Comparison of ENCODE assay signal across 16 cellular contexts in genomic region chr4:38993683-38994082, GRCh38. TPM values are rescaled to one million over a fixed set of nuclear protein-coding genes. Genes with fewer than 3 reads are reported as not detected.
A peak's percentile ranks its signal among the peaks of the same experiment; 100 is the strongest.
DNase-seq lines count a peak whose midpoint lies in the region; ATAC-seq and TF ChIP-seq lines count a peak whose summit lies in the region.
"Had no signal": no experiment of that assay in that cellular context is flagged by ENCODE, and none has a peak within 500 bp of the region (broad histone marks: within the 10 kb centered on the region; RNA-seq: fewer than 3 reads in every experiment).

No MANE protein-coding gene starts in this region.

- H3K4me1 ChIP-seq in MM.1S (ENCODE audit: low read length) (peaks cover 39% of the 10 kb centered on the region), right atrium auricular region (no peaks in the 10 kb centered on the region)
- H3K4me1 ChIP-seq: Caco-2, spleen had no signal

- peaks cover 20% of the 10 kb centered on the region for H3F3A ChIP-seq in MM.1S (ENCODE audit: insufficient read depth, low read length)

- no peaks in the 10 kb centered on the region for H3K36me3 ChIP-seq in MM.1S (replicated peaks; ENCODE audit: insufficient read depth, low read length)
- H3K36me3 ChIP-seq in right atrium auricular region = no peaks in the 10 kb centered on the region

- no peaks in the 10 kb centered on the region for H3K27me3 ChIP-seq in MM.1S (replicated peaks; ENCODE audit: insufficient read depth, low read length)
- no peaks in the 10 kb centered on the region for H3K27me3 ChIP-seq in right atrium auricular region
- H3K27me3 ChIP-seq: spleen had no signal

- H3K9me2 ChIP-seq in MM.1S (replicated peaks; ENCODE audit: insufficient read depth, low read length) = no peaks in the 10 kb centered on the region

- no peaks in the 10 kb centered on the region for H3K79me2 ChIP-seq in MM.1S (ENCODE audit: low read length)

- peaks cover 9% of the 10 kb centered on the region for H3K4me1 Mint-ChIP-seq in activated T-helper 2 cell treated with anti-CD3 and anti-CD28 coated beads, Interferon-gamma antibody, Interleukin-2, Interleukin-4, amounts not matched to agents 10 μg/mL and 5 μg/mL and 100 μg/mL, durations not matched to agents 14 hours and 24 hours and 36 hours (ENCODE audit: low read depth)
- H3K4me1 Mint-ChIP-seq in memory B cell = peaks cover 16% of the 10 kb centered on the region
- H3K4me1 Mint-ChIP-seq: activated naive CD8-positive, alpha-beta T cell treated with anti-CD3 and anti-CD28 coated beads for 36 hours had no signal

- intact Hi-C loops in activated T-helper 2 cell treated with anti-CD3 and anti-CD28 coated beads, Interferon-gamma antibody, Interleukin-2, Interleukin-4, amounts not matched to agents 10 μg/mL and 5 μg/mL and 100 μg/mL, durations not matched to agents 14 hours and 24 hours and 36 hours (cut with micrococcal nuclease) = no loop called here

- ATAC-seq in memory B cell (ENCODE audit: low read depth) (no peak), HG02981 (IDR thresholded peaks at IDR 0.05; ENCODE audit: unreplicated experiment) (no peak), GM21786 (IDR thresholded peaks at IDR 0.05; ENCODE audit: unreplicated experiment) (no peak)

- DNase-seq in ELR (ENCODE audit: low read depth) (peak; percentile 39), MM.1S (peak; percentile 46), memory B cell (ENCODE audit: low spot score in 2 of 2) (no peak), right atrium auricular region (ENCODE audit: low spot score) (no peak), EL (no peak)
- no peak for DNase-seq in activated T-helper 2 cell treated with anti-CD3 and anti-CD28 coated beads, Interferon-gamma antibody, Interleukin-2, Interleukin-4, amounts not matched to agents 10 μg/mL and 5 μg/mL and 100 μg/mL, durations not matched to agents 14 hours and 24 hours and 36 hours (ENCODE audit: low spot score)
- DNase-seq: activated naive CD8-positive, alpha-beta T cell treated with anti-CD3 and anti-CD28 coated beads for 36 hours; NCI-H1436; NCI-H526 treated with DMSO at 0.1 percent for 48 hours; occipital lobe; spleen; substantia nigra had no signal

- no peak overlapping the region for H3K4me3 Mint-ChIP-seq in activated T-helper 2 cell treated with anti-CD3 and anti-CD28 coated beads, Interferon-gamma antibody, Interleukin-2, Interleukin-4, amounts not matched to agents 10 μg/mL and 5 μg/mL and 100 μg/mL, durations not matched to agents 14 hours and 24 hours and 36 hours (ENCODE audit: low read depth)
- no peak overlapping the region for H3K4me3 Mint-ChIP-seq in memory B cell
- H3K4me3 Mint-ChIP-seq: activated naive CD8-positive, alpha-beta T cell treated with anti-CD3 and anti-CD28 coated beads for 36 hours had no signal

- no peak overlapping the region for H3K9ac ChIP-seq in MM.1S (ENCODE audit: low read length)

- no peak overlapping the region for H2AFZ ChIP-seq in MM.1S (ENCODE audit: low read length)

- H3K9me3 ChIP-seq in MM.1S (replicated peaks; ENCODE audit: insufficient read depth, low read length) (no peaks in the 10 kb centered on the region), right atrium auricular region (no peaks in the 10 kb centered on the region)
- H3K9me3 ChIP-seq: Caco-2, spleen had no signal

- H3K36me3 Mint-ChIP-seq in activated T-helper 2 cell treated with anti-CD3 and anti-CD28 coated beads, Interferon-gamma antibody, Interleukin-2, Interleukin-4, amounts not matched to agents 10 μg/mL and 5 μg/mL and 100 μg/mL, durations not matched to agents 14 hours and 24 hours and 36 hours (ENCODE audit: low read depth) = peaks cover 68% of the 10 kb centered on the region
- H3K36me3 Mint-ChIP-seq in memory B cell = peaks cover 40% of the 10 kb centered on the region

- no peaks in the 10 kb centered on the region for H4K20me1 ChIP-seq in MM.1S (ENCODE audit: insufficient read depth, low read length)

- H3K4me3 ChIP-seq in MM.1S (ENCODE audit: low read length) (no peak overlapping the region), right atrium auricular region (no peak overlapping the region)
- H3K4me3 ChIP-seq: spleen had no signal

- no peaks in the 10 kb centered on the region for H3K27me3 Mint-ChIP-seq in activated T-helper 2 cell treated with anti-CD3 and anti-CD28 coated beads, Interferon-gamma antibody, Interleukin-2, Interleukin-4, amounts not matched to agents 10 μg/mL and 5 μg/mL and 100 μg/mL, durations not matched to agents 14 hours and 24 hours and 36 hours (ENCODE audit: low read depth)
- no peaks in the 10 kb centered on the region for H3K27me3 Mint-ChIP-seq in memory B cell
- H3K27me3 Mint-ChIP-seq: activated naive CD8-positive, alpha-beta T cell treated with anti-CD3 and anti-CD28 coated beads for 36 hours had no signal

- no peak overlapping the region for H3K4me2 ChIP-seq in MM.1S (ENCODE audit: low read depth, low read length)

- H3K27ac ChIP-seq in MM.1S (ENCODE audit: low read length) (no peak overlapping the region), right atrium auricular region (no peak overlapping the region)
- H3K27ac ChIP-seq: epithelial cell of prostate, spleen had no signal

- H3K27ac Mint-ChIP-seq in activated T-helper 2 cell treated with anti-CD3 and anti-CD28 coated beads, Interferon-gamma antibody, Interleukin-2, Interleukin-4, amounts not matched to agents 10 μg/mL and 5 μg/mL and 100 μg/mL, durations not matched to agents 14 hours and 24 hours and 36 hours = peak overlapping the region; percentile 33
- H3K27ac Mint-ChIP-seq in memory B cell = peak overlapping the region; percentile 82
- H3K27ac Mint-ChIP-seq: activated naive CD8-positive, alpha-beta T cell treated with anti-CD3 and anti-CD28 coated beads for 36 hours had no signal

- TF ChIP-seq CTCF in MM.1S (IDR thresholded peaks at IDR 0.05; ENCODE audit: low read length) = peak; percentile 47
- no peak for TF ChIP-seq CTCF in right atrium auricular region (IDR thresholded peaks at IDR 0.05)

- no peaks in the 10 kb centered on the region for H3K9me3 Mint-ChIP-seq in activated T-helper 2 cell treated with anti-CD3 and anti-CD28 coated beads, Interferon-gamma antibody, Interleukin-2, Interleukin-4, amounts not matched to agents 10 μg/mL and 5 μg/mL and 100 μg/mL, durations not matched to agents 14 hours and 24 hours and 36 hours
- H3K9me3 Mint-ChIP-seq in memory B cell = no peaks in the 10 kb centered on the region
- H3K9me3 Mint-ChIP-seq: activated naive CD8-positive, alpha-beta T cell treated with anti-CD3 and anti-CD28 coated beads for 36 hours had no signal

RNA-seq across cellular contexts. Expression of gene TMEM156, which starts 38.5 kb away (rescaled TPM):
- total RNA-seq in activated T-helper 2 cell treated with anti-CD3 and anti-CD28 coated beads, Interferon-gamma antibody, Interleukin-2, Interleukin-4, amounts not matched to agents 10 μg/mL and 5 μg/mL and 100 μg/mL, durations not matched to agents 14 hours and 24 hours and 36 hours = 17.6 and 17.8 TPM in 2 replicates
- total RNA-seq in right atrium auricular region = not detected
- total RNA-seq: Caco-2 had no signal

Comparison
In these comparisons a context has a peak if more than half of its experiments do, and no peak if none do; other contexts are left out.
1. DNase-seq: peak in ELR (single experiment) and MM.1S (single experiment); none in activated T-helper 2 cell treated with anti-CD3 and anti-CD28 coated beads, Interferon-gamma antibody, Interleukin-2, Interleukin-4, amounts not matched to agents 10 μg/mL and 5 μg/mL and 100 μg/mL, durations not matched to agents 14 hours and 24 hours and 36 hours (single experiment), memory B cell (0 of 2), right atrium auricular region (single experiment) and EL (single experiment).
2. RNA of gene TMEM156, which starts 38.5 kb away (total RNA-seq): 17.6 to 17.8 TPM in activated T-helper 2 cell treated with anti-CD3 and anti-CD28 coated beads, Interferon-gamma antibody, Interleukin-2, Interleukin-4, amounts not matched to agents 10 μg/mL and 5 μg/mL and 100 μg/mL, durations not matched to agents 14 hours and 24 hours and 36 hours; not detected in right atrium auricular region; every median in the first group is over 10 times any median in the second.